In the genomic region with DNA sequence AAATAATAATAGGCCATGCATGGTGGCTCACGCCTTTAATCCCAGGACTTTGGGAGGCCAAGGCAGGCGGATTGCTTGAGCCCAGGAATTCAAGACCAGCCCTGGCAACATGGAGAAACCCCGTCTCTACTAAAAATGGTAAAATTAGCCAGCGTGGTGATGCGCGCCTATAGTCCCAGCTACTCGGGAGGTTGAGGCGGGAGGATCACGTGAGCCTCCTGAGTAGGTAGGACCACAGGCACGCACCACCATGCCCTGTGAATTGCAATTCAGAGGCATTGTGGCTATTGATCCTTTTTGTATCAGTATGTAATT, we compare ENCODE assay signal across 10 cellular contexts. TPM values are rescaled to one million over a fixed set of nuclear protein-coding genes. Genes with fewer than 3 reads are reported as not detected.
DNase-seq lines count a peak whose midpoint lies in the region; ATAC-seq and TF ChIP-seq lines count a peak whose summit lies in the region.
"Had no signal": no experiment of that assay in that cellular context is flagged by ENCODE, and none has a peak within 500 bp of the region (broad histone marks: within the 10 kb centered on the region; RNA-seq: fewer than 3 reads in every experiment).

No MANE protein-coding gene starts in this region.

- H3K27ac ChIP-seq in left lung: peak overlapping the region; percentile 86 to 98
- H3K27ac ChIP-seq in testis: peak overlapping the region; percentile 15 to 82

- H3K4me1 ChIP-seq in left lung: peaks cover 8 to 94% of the 10 kb centered on the region in 2 donors
- no peaks in the 10 kb centered on the region for H3K4me1 ChIP-seq in testis

- TF ChIP-seq POLR2A in testis (IDR thresholded peaks at IDR 0.05): no peak

- no peaks in the 10 kb centered on the region for H3K9me3 ChIP-seq in left lung
- H3K9me3 ChIP-seq in testis: no peaks in the 10 kb centered on the region

- DNase-seq in activated naive CD4-positive, alpha-beta T cell treated with anti-CD3 and anti-CD28 coated beads for 36 hours: peak; percentile 49
- DNase-seq in activated naive CD4-positive, alpha-beta T cell (lab: John Stamatoyannopoulos, UW): no peak
- DNase-seq in activated CD8-positive, alpha-beta T cell treated with anti-CD3 and anti-CD28 coated beads for 36 hours: peak; percentile 64
- DNase-seq in left lung: no peak
- DNase-seq in testis: no peak
- no peak for DNase-seq in dermis blood vessel endothelial cell
- DNase-seq in NCI-H2081 (lab: John Stamatoyannopoulos, UW): no peak
- no peak for DNase-seq in ureter (ENCODE audit: low spot score)

- H3K4me3 ChIP-seq in left lung (peak overlapping the region in 1 of 2 donors; percentile 53), testis (no peak overlapping the region)

- POLR2A ChIA-PET in activated CD8-positive, alpha-beta T cell treated with anti-CD3 and anti-CD28 coated beads for 36 hours (lab: Charles Lee): interaction anchor here (1.4 to 7.2 kb wide), 8 partner anchors 10 to 189 kb away, joined by 3 to 41 read pairs (median 7); a partner anchor contains a TSS

- no peaks in the 10 kb centered on the region for H3K9me3 Mint-ChIP-seq in activated naive CD4-positive, alpha-beta T cell treated with anti-CD3 and anti-CD28 coated beads for 36 hours
- H3K9me3 Mint-ChIP-seq in activated CD8-positive, alpha-beta T cell treated with anti-CD3 and anti-CD28 coated beads for 36 hours: no peaks in the 10 kb centered on the region

- no peaks in the 10 kb centered on the region for H3K27me3 Mint-ChIP-seq in activated naive CD4-positive, alpha-beta T cell treated with anti-CD3 and anti-CD28 coated beads for 36 hours (ENCODE audit: low read depth)
- no peaks in the 10 kb centered on the region for H3K27me3 Mint-ChIP-seq in activated CD8-positive, alpha-beta T cell treated with anti-CD3 and anti-CD28 coated beads for 36 hours

- H3K4me3 Mint-ChIP-seq in activated naive CD4-positive, alpha-beta T cell treated with anti-CD3 and anti-CD28 coated beads for 36 hours: peak overlapping the region; percentile 98
- peak overlapping the region; percentile 94 for H3K4me3 Mint-ChIP-seq in activated CD8-positive, alpha-beta T cell treated with anti-CD3 and anti-CD28 coated beads for 36 hours

- peaks cover 40% of the 10 kb centered on the region for H3K36me3 Mint-ChIP-seq in activated naive CD4-positive, alpha-beta T cell treated with anti-CD3 and anti-CD28 coated beads for 36 hours (ENCODE audit: low read depth)
- H3K36me3 Mint-ChIP-seq in activated CD8-positive, alpha-beta T cell treated with anti-CD3 and anti-CD28 coated beads for 36 hours (ENCODE audit: low read depth): peaks cover 61% of the 10 kb centered on the region

- peaks cover 34% of the 10 kb centered on the region for H3K4me1 Mint-ChIP-seq in activated naive CD4-positive, alpha-beta T cell treated with anti-CD3 and anti-CD28 coated beads for 36 hours (ENCODE audit: low read depth)
- H3K4me1 Mint-ChIP-seq in activated CD8-positive, alpha-beta T cell treated with anti-CD3 and anti-CD28 coated beads for 36 hours (ENCODE audit: low read depth): peaks cover 40% of the 10 kb centered on the region

- 91 to 94% methylated on average over 10 of the region's 10 CpGs for WGBS in testis, 2 donors

- CTCF ChIA-PET in activated naive CD4-positive, alpha-beta T cell treated with anti-CD3 and anti-CD28 coated beads for 36 hours (lab: Charles Lee): interaction anchor here (1.0 to 1.5 kb wide), 2 partner anchors 9 to 113 kb away, joined by 3 to 4 read pairs; no protein-coding TSS in a partner anchor
- CTCF ChIA-PET in activated CD8-positive, alpha-beta T cell treated with anti-CD3 and anti-CD28 coated beads for 36 hours (lab: Charles Lee): interaction anchor here (1.2 to 1.5 kb wide), 3 partner anchors 11 to 21 kb away, joined by 3 to 4 read pairs (median 4); a partner anchor contains a TSS

- TF ChIP-seq CTCF in activated CD8-positive, alpha-beta T cell treated with anti-CD3 and anti-CD28 coated beads for 36 hours (IDR thresholded peaks at IDR 0.05): no peak
- TF ChIP-seq CTCF in left lung (IDR thresholded peaks at IDR 0.05) (no peak), testis (IDR thresholded peaks at IDR 0.05) (no peak)

- H3K27ac Mint-ChIP-seq in activated naive CD4-positive, alpha-beta T cell treated with anti-CD3 and anti-CD28 coated beads for 36 hours: peak overlapping the region; percentile 100
- H3K27ac Mint-ChIP-seq in activated CD8-positive, alpha-beta T cell treated with anti-CD3 and anti-CD28 coated beads for 36 hours: peak overlapping the region; percentile 97

- no peak for ATAC-seq in activated CD8-positive, alpha-beta T cell treated with anti-CD3 and anti-CD28 coated beads for 36 hours
- ATAC-seq in left lung: no peak

- H3K36me3 ChIP-seq in left lung: no peaks in the 10 kb centered on the region
- no peaks in the 10 kb centered on the region for H3K36me3 ChIP-seq in testis (ENCODE audit: low read depth, missing control alignments)

- H3K27me3 ChIP-seq in left lung: no peaks in the 10 kb centered on the region
- no peaks in the 10 kb centered on the region for H3K27me3 ChIP-seq in testis

- intact Hi-C loops in activated naive CD4-positive, alpha-beta T cell treated with anti-CD3 and anti-CD28 coated beads for 36 hours (cut with micrococcal nuclease): loop anchor here (2.0 to 10.0 kb wide), 2 partner anchors 604 to 926 kb away; a partner anchor contains a TSS
- intact Hi-C loops in activated CD8-positive, alpha-beta T cell treated with anti-CD3 and anti-CD28 coated beads for 36 hours (cut with micrococcal nuclease): loop anchor here (10.0 kb wide), 1 partner anchor 564 kb away; no protein-coding TSS in a partner anchor
- intact Hi-C loops in left lung (cut with DNase I) (no loop called here), testis (cut with DNase I; ENCODE audit: low total_unique reads) (no loop called here)

RNA-seq across cellular contexts. Expression of a gene that starts 2.3 kb away (rescaled TPM):
- total RNA-seq in activated naive CD4-positive, alpha-beta T cell treated with anti-CD3 and anti-CD28 coated beads for 36 hours: 100 to 1,000 TPM; 663 to 730 TPM
- total RNA-seq in activated CD8-positive, alpha-beta T cell treated with anti-CD3 and anti-CD28 coated beads for 36 hours: 100 to 1,000 TPM; 765 to 771 TPM
- total RNA-seq in left lung (100 to 1,000 TPM; 168 to 314 TPM), testis (10 to 100 TPM; 20.2 to 28.4 TPM), dermis blood vessel endothelial cell (117 and 168 TPM in 2 replicates), ureter (264 TPM)
- 66.3 TPM for polyA plus RNA-seq in testis (ENCODE audit: insufficient read depth, low read depth, low replicate concordance)

RNA-seq across cellular contexts. Expression of a gene that starts 13.8 kb away (rescaled TPM):
- not detected for total RNA-seq in activated naive CD4-positive, alpha-beta T cell treated with anti-CD3 and anti-CD28 coated beads for 36 hours
- not detected for total RNA-seq in activated CD8-positive, alpha-beta T cell treated with anti-CD3 and anti-CD28 coated beads for 36 hours
- not detected for total RNA-seq in left lung
- total RNA-seq in testis: not detected
- polyA plus RNA-seq in testis (ENCODE audit: insufficient read depth, low read depth, low replicate concordance): not detected
- total RNA-seq in dermis blood vessel endothelial cell: not detected in 2 replicates
- total RNA-seq in ureter: not detected
- total RNA-seq: chondrocyte, HT1080 had no signal

RNA-seq across cellular contexts. Expression of a gene that starts 20.7 kb away (rescaled TPM):
- total RNA-seq in activated naive CD4-positive, alpha-beta T cell treated with anti-CD3 and anti-CD28 coated beads for 36 hours: 1 to 10 TPM; 1.0 to 1.2 TPM
- 1 to 10 TPM; 2.3 to 3.4 TPM for total RNA-seq in activated CD8-positive, alpha-beta T cell treated with anti-CD3 and anti-CD28 coated beads for 36 hours
- total RNA-seq in left lung: 10 to 100 TPM in 1 of 2 donors, 1 to 10 TPM in 1; 5.3 to 16.2 TPM
- under 1 TPM; 0.12 to 0.39 TPM for total RNA-seq in testis
- polyA plus RNA-seq in testis (ENCODE audit: insufficient read depth, low read depth, low replicate concordance): 0.34 TPM
- 0.14 TPM in 1 of 2 replicates, not detected in the other for total RNA-seq in dermis blood vessel endothelial cell
- 122 TPM for total RNA-seq in ureter

Comparison
In these comparisons a context has a peak if more than half of its experiments do, and no peak if none do; other contexts are left out.
1. DNase-seq: peak in activated naive CD4-positive, alpha-beta T cell treated with anti-CD3 and anti-CD28 coated beads for 36 hours (single experiment) and activated CD8-positive, alpha-beta T cell treated with anti-CD3 and anti-CD28 coated beads for 36 hours (single experiment); none in activated naive CD4-positive, alpha-beta T cell (0 of 4), left lung (0 of 2), testis (single experiment), dermis blood vessel endothelial cell (single experiment), NCI-H2081 (0 of 2) and ureter (single experiment).
2. intact Hi-C loops: an anchor here in activated naive CD4-positive, alpha-beta T cell treated with anti-CD3 and anti-CD28 coated beads for 36 hours (2.0 to 10.0 kb wide) and activated CD8-positive, alpha-beta T cell treated with anti-CD3 and anti-CD28 coated beads for 36 hours (10.0 kb wide); none called in left lung and testis.